1 cellular context compared by ENCODE assay signal in the genomic region with DNA sequence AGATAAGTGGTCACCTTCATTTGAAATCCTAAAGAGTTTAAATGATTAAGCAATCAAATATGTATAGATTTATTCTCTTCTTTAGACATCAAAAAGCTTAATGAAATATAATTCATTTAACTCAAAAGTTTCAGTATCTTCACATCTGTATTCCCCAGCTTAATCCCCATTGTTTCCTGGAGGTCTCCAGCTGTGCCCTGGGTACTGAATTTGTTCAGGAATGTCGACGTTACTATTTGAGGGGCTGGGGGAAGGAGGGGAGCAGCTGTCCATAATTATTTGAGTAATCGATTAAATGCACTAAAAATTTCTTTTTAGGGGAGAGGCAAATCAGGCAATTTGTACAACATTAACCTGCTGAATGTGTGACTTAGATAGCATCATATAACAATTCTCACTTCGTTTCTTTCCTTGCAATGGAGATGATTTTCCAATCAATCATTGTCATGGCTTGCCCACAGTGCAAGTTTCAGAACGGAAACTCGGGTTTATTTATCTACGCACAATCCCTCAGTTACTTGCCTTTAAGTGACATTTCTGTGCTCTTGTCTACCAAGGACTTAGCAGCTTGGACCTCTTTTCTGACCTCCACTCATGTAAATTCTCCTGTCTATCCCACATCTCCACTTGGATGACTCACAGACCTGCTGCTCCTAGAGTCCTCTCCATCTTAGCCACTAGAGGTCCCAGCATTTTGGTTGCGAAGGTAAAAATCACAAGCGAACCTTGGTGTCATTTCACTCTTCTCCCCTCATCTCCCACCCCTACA.
TF ChIP-seq lines count a peak whose summit lies in the region.

No MANE protein-coding gene starts in this region.

TF ChIP-seq in H1, 55 proteins besides CTCF, POLR2A, EP300 and RAD21:
- TF ChIP-seq ATF3 (IDR thresholded peaks at IDR 0.05; ENCODE audit: insufficient read depth, low read depth, low read length) (0 out of 2 replicates have a peak, but pooled peaks have one; percentile 36), JUND (IDR thresholded peaks at IDR 0.05; ENCODE audit: low read length) (peak; percentile 83), TEAD4 (IDR thresholded peaks at IDR 0.05; ENCODE audit: low read depth, low read length) (peak; percentile 46; the same call in 1 of the 2 replicates), NANOG (IDR thresholded peaks at IDR 0.05; ENCODE audit: insufficient read depth, low read depth, low read length, poor library complexity, severe bottlenecking) (no peak), BRCA1 (IDR thresholded peaks at IDR 0.05; ENCODE audit: low read depth, low read length) (no peak), HDAC2 (IDR thresholded peaks at IDR 0.05; ENCODE audit: borderline replicate concordance in 1 of 2, low read depth in 2 of 2, low read length in 2 of 2) (0 out of 4 replicates have a peak, but pooled peaks of 1 of the 2 experiments have one; percentile 37), FOSL1 (IDR thresholded peaks at IDR 0.05; ENCODE audit: insufficient read depth, low read depth, low read length) (no peak), SP4 (IDR thresholded peaks at IDR 0.05; ENCODE audit: low read length) (no peak), RNF2 (IDR thresholded peaks at IDR 0.05; ENCODE audit: borderline replicate concordance, low read depth, low read length, missing control alignments, poor library complexity, severe bottlenecking) (no peak)
